Comparison of ENCODE assay signal across 8 cellular contexts in the genomic region with DNA sequence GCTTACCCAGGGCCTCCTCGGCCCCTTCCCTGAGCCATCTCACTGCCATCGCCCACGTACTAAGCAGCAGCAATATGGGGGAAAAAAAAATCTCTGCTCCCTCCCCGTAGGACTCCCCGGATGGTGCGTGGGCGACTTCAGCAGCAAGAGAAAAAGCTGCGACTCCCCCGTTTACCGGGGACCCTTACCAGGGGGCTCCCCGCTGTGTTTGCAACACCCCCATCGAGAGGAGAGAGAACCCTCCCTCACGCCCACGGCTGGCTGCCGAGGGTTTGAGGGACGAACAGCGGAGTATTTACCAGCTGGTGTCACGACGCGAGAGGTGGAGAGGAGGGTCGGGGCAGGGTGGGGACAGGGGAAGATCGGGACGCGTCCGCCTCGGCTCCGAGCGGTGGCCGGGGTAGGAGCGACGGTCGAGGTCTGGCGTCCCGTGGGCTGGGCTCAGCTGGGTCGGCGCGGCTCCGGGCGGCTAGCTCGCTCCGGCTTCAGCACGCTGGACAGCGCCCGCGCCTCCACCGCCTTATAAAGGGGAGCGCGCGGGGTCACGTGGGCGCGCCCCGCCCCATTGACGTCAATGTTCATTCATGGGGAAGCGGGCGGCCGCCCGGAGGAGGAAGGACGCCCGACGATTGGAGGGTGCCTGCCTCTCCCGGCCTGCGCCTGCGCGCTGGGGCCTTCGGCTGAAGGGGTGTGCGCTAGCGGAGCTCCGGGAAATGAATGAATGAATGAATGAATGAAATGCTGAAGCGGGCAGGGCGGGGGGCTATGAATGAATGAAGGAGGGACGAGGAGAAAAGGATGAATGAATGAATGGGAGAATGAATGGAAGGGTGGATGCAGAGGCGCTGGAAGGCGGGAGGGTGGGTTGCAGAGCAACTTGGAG. TPM values are rescaled to one million over a fixed set of nuclear protein-coding genes. Genes with fewer than 3 reads are reported as not detected.
A peak's percentile ranks its signal among the peaks of the same experiment; 100 is the strongest.
DNase-seq lines count a peak whose midpoint lies in the region; ATAC-seq, FAIRE-seq and TF ChIP-seq lines count a peak whose summit lies in the region.

A gene (minus strand): TSS at position 495 of the 883 bp plus-strand sequence. CDS start 726 bp downstream, outside the sequence.

- H3K9ac ChIP-seq in astrocyte (ENCODE audit: low read length), result no peak within 1 kb of the TSS

- ATAC-seq in HG02981 (IDR thresholded peaks at IDR 0.05; ENCODE audit: unreplicated experiment) (peak; percentile 67), sciatic nerve (peak; percentile 92), GM19452 (IDR thresholded peaks at IDR 0.05; ENCODE audit: unreplicated experiment) (no peak)

- H3K79me2 ChIP-seq in astrocyte (ENCODE audit: insufficient read depth, low read length), result no peaks in the 10 kb centered on the region
- H3K79me2 ChIP-seq in hepatocyte, result no peaks in the 10 kb centered on the region

- peak within 1 kb of the TSS; percentile 80 for H3K4me3 Mint-ChIP-seq in astrocyte (ENCODE audit: unreplicated experiment)

- H4K20me1 ChIP-seq in astrocyte (ENCODE audit: insufficient read depth, low read length) (peaks cover 40% of the 10 kb centered on the region), hepatocyte (ENCODE audit: insufficient read depth, poor library complexity, severe bottlenecking) (peaks cover 12% of the 10 kb centered on the region)

- H3K27me3 ChIP-seq in astrocyte (ENCODE audit: insufficient read depth, low read length) (peaks cover 24% of the 10 kb centered on the region), hepatocyte (peaks cover 74% of the 10 kb centered on the region)

- H3K9me3 Mint-ChIP-seq in astrocyte (ENCODE audit: unreplicated experiment), result peaks cover 2% of the 10 kb centered on the region

- peaks cover 67% of the 10 kb centered on the region for H3K4me1 ChIP-seq in astrocyte (ENCODE audit: insufficient read depth, low read length)
- peaks cover 25% of the 10 kb centered on the region for H3K4me1 ChIP-seq in hepatocyte (ENCODE audit: insufficient read depth)

- H3K4me1 Mint-ChIP-seq in astrocyte (ENCODE audit: low read depth, unreplicated experiment), result peaks cover 41% of the 10 kb centered on the region

- peaks cover 4% of the 10 kb centered on the region for H3K36me3 ChIP-seq in astrocyte (ENCODE audit: insufficient read depth, low read length)
- H3K36me3 ChIP-seq in hepatocyte (replicated peaks; ENCODE audit: insufficient read depth, low read depth), result no peaks in the 10 kb centered on the region

- peak within 1 kb of the TSS; percentile 41 for H3K4me3 ChIP-seq in astrocyte (ENCODE audit: insufficient read depth, low read depth, low read length)
- peak within 1 kb of the TSS; percentile 1 for H3K4me3 ChIP-seq in hepatocyte

- H3K27me3 Mint-ChIP-seq in astrocyte (ENCODE audit: low read depth, unreplicated experiment), result peaks cover 4% of the 10 kb centered on the region

- 3% methylated on average over 51 of the region's 74 CpGs for WGBS in hepatocyte (ENCODE audit: low lambda C conversion rate, missing lambda C conversion rate)

- H3K9me3 ChIP-seq in astrocyte (ENCODE audit: insufficient read depth, low read depth, low read length) (no peaks in the 10 kb centered on the region), hepatocyte (ENCODE audit: low read depth) (no peaks in the 10 kb centered on the region)

- peak; percentile 96 for DNase-seq in GM12892 (ENCODE audit: insufficient read length)
- peak; percentile 95 to 96 for DNase-seq in NCI-H2081 (lab: John Stamatoyannopoulos, UW)
- DNase-seq in T1000 (lab: John Stamatoyannopoulos, UW), result peak; percentile 77
- DNase-seq in astrocyte (ENCODE audit: low read depth), result peak; percentile 68
- DNase-seq in hepatocyte (ENCODE audit: low spot score), result peak; percentile 97
- DNase-seq in sciatic nerve (ENCODE audit: low spot score), result peak; percentile 93

- intact Hi-C loops in sciatic nerve (cut with DNase I), result no loop called here

- peak within 1 kb of the TSS; percentile 91 for H3K4me2 ChIP-seq in astrocyte (ENCODE audit: low read length)
- H3K4me2 ChIP-seq in hepatocyte, result peak within 1 kb of the TSS; percentile 74

- H2AFZ ChIP-seq in astrocyte (ENCODE audit: low read depth, low read length) (peak within 1 kb of the TSS; percentile 13), hepatocyte (no peak within 1 kb of the TSS)

- H3K27ac Mint-ChIP-seq in astrocyte (ENCODE audit: unreplicated experiment), result peak within 1 kb of the TSS; percentile 34

- H3K9me2 ChIP-seq in hepatocyte (replicated peaks; ENCODE audit: insufficient read depth), result no peaks in the 10 kb centered on the region

- FAIRE-seq in GM12892 (lab: Jason Lieb, UNC) (peak; percentile 76), astrocyte (lab: Jason Lieb, UNC) (no peak)

- no peak for TF ChIP-seq POLR2A in GM12892 (IDR thresholded peaks at IDR 0.05; ENCODE audit: low read depth, low read length)

- TF ChIP-seq CTCF in astrocyte (IDR thresholded peaks at IDR 0.05; ENCODE audit: insufficient read depth, low read depth, low read length) (no peak), hepatocyte (IDR thresholded peaks at IDR 0.05; ENCODE audit: poor library complexity) (no peak)

- no peak within 1 kb of the TSS for H3K27ac ChIP-seq in astrocyte (ENCODE audit: low read depth, low read length)
- H3K27ac ChIP-seq in hepatocyte, result no peak within 1 kb of the TSS

- peaks cover 2% of the 10 kb centered on the region for H3K36me3 Mint-ChIP-seq in astrocyte (ENCODE audit: low read depth, unreplicated experiment)

RNA-seq across cellular contexts. Expression of the gene that starts here (rescaled TPM):
- not detected for polyA plus RNA-seq in GM12892 (2012; ENCODE audit: missing spikeins)
- total RNA-seq in astrocyte (40.5 and 51.8 TPM in 2 replicates), hepatocyte (0.30 and 0.32 TPM in 2 replicates), sciatic nerve (not detected)
- polyA plus RNA-seq in hepatocyte, result 0.19 and 0.80 TPM in 2 replicates

Comparison
In these comparisons a context has a peak if more than half of its experiments do, and no peak if none do; other contexts are left out.
1. RNA of the gene that starts here (total RNA-seq): 40.5 to 51.8 TPM in astrocyte; 0.30 to 0.32 TPM in hepatocyte and not detected in sciatic nerve (single experiment); every median in the first group is over 10 times any median in the second.
2. Peak in DNase-seq, H3K4me3 ChIP-seq and H3K4me2 ChIP-seq in hepatocyte; RNA of the gene not detected or under 1 TPM.
3. Peak in DNase-seq and ATAC-seq in sciatic nerve; RNA of the gene not detected or under 1 TPM.
4. Peak in every context shown above with its lines, with median percentiles within 50 percentile points of each other: DNase-seq.